ENCODE assay signal across 26 cellular contexts in the genomic region with DNA sequence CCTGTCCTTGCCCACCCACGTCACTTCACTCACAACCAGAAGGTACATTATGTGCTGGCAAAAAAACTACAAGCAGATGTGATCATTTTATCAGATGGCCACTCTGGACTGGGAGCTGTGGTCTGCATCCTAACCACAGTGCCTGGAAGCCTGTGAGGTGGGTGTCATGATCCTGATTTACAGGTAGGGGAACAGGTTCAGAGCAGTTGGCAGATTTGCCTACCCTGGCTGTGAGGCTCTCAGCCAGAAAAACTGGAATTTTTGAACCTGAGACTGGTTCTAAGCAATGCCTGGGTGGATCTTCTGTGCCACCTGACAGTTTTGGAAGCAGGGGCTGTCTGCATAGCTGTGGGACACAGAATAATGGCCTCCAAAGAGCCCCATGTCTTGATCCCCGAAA.
"Had no signal": no experiment of that assay in that cellular context is flagged by ENCODE, and none has a peak within 500 bp of the region (broad histone marks: within the 10 kb centered on the region; RNA-seq: fewer than 3 reads in every experiment).

No MANE protein-coding gene starts in this region.

- H3K4me3 ChIP-seq: esophagus muscularis mucosa, left ventricle myocardium inferior, lung, right lobe of liver, skin epidermis, tibial artery had no signal

- H3K27me3 ChIP-seq: esophagus muscularis mucosa, right lobe of liver had no signal

- H3K27ac ChIP-seq: esophagus muscularis mucosa, foreskin keratinocyte, left ventricle myocardium inferior, right lobe of liver, tibial artery had no signal

- H3K27me3 Mint-ChIP-seq: activated B cell treated with CpG ODN at 0.5 μM for 24 hours; activated CD8-positive, alpha-beta T cell treated with anti-CD3 and anti-CD28 coated beads for 36 hours; activated naive CD4-positive, alpha-beta T cell treated with anti-CD3 and anti-CD28 coated beads, Interleukin-2, amount 50 U/mL, for 24 hours; activated naive CD8-positive, alpha-beta T cell treated with anti-CD3 and anti-CD28 coated beads, Interleukin-2, amount 50 U/mL, for 24 hours; stimulated activated memory B cell treated with anti-CD40 and anti-IgM and Interleukin-4, amounts not matched to agents 10 μg/mL and 1 μg/mL and 100 μg/mL, for 72 hours; stimulated activated naive CD8-positive, alpha-beta T cell treated with anti-CD3 and anti-CD28 coated beads, Interleukin-15, amount 100 ng/mL, for 72 hours had no signal

- H3K36me3 ChIP-seq: esophagus muscularis mucosa, left ventricle myocardium inferior, right lobe of liver, tibial artery had no signal

- H3K36me3 Mint-ChIP-seq: natural killer cell had no signal

- H3K4me3 Mint-ChIP-seq: activated B cell treated with CpG ODN at 0.5 μM for 24 hours; activated CD8-positive, alpha-beta T cell treated with anti-CD3 and anti-CD28 coated beads for 36 hours; activated naive CD4-positive, alpha-beta T cell treated with anti-CD3 and anti-CD28 coated beads, Interleukin-2, amount 50 U/mL, for 24 hours; activated naive CD8-positive, alpha-beta T cell treated with anti-CD3 and anti-CD28 coated beads, Interleukin-2, amount 50 U/mL, for 24 hours; activated T-cell treated with anti-CD3 and anti-CD28 coated beads, Interleukin-2, amount 50 U/mL, for 4 hours; natural killer cell; stimulated activated memory B cell treated with anti-CD40 and anti-IgM and Interleukin-4, amounts not matched to agents 10 μg/mL and 1 μg/mL and 100 μg/mL, for 72 hours; stimulated activated naive CD8-positive, alpha-beta T cell treated with anti-CD3 and anti-CD28 coated beads, Interleukin-15, amount 100 ng/mL, for 72 hours; T-helper 1 cell treated with Interleukin-12 subunit alpha and Interleukin-12 subunit beta and Interleukin-4 antibody, amounts not matched to agents 30 μg/mL and 1 μg/mL, for 36 hours had no signal

- H3K9me3 ChIP-seq: right lobe of liver had no signal

- ATAC-seq: activated CD8-positive, alpha-beta T cell treated with anti-CD3 and anti-CD28 coated beads for 36 hours; activated naive CD8-positive, alpha-beta T cell treated with anti-CD3 and anti-CD28 coated beads, Interleukin-2, amount 50 U/mL, for 24 hours; activated T-cell treated with anti-CD3 and anti-CD28 coated beads, Interleukin-2, amount 50 U/mL, for 4 hours; foreskin keratinocyte; natural killer cell; stimulated activated naive CD8-positive, alpha-beta T cell treated with anti-CD3 and anti-CD28 coated beads, Interleukin-15, amount 100 ng/mL, for 72 hours had no signal

- DNase-seq: activated B cell treated with CpG ODN at 0.5 μM for 24 hours; activated CD4-positive, alpha-beta T cell treated with anti-CD3 and anti-CD28 coated beads, Interleukin-2, amount 50 U/mL, for 1 hour; activated CD8-positive, alpha-beta T cell treated with anti-CD3 and anti-CD28 coated beads for 36 hours; activated naive CD8-positive, alpha-beta T cell treated with anti-CD3 and anti-CD28 coated beads, Interleukin-2, amount 50 U/mL, for 24 hours; activated T-cell treated with anti-CD3 and anti-CD28 coated beads, Interleukin-2, amount 50 U/mL, for 4 hours; amygdala; caudate nucleus; cortex of kidney; foreskin keratinocyte; islet precursor cell; left ventricle myocardium inferior; mesendoderm; natural killer cell; stimulated activated CD4-positive, alpha-beta T cell treated with anti-CD3 and anti-CD28 coated beads, Interleukin-4, amount 100 ng/mL, for 24 hours; stimulated activated naive CD8-positive, alpha-beta T cell treated with anti-CD3 and anti-CD28 coated beads, Interleukin-15, amount 100 ng/mL, for 72 hours; SW 1271; T1000; tibial artery had no signal

- H3K4me1 ChIP-seq: esophagus muscularis mucosa, foreskin keratinocyte, left ventricle myocardium inferior, right lobe of liver, tibial artery had no signal

- H3K9me3 Mint-ChIP-seq: activated naive CD4-positive, alpha-beta T cell treated with anti-CD3 and anti-CD28 coated beads, Interleukin-2, amount 50 U/mL, for 24 hours; natural killer cell had no signal

- H3K4me1 Mint-ChIP-seq: activated B cell treated with CpG ODN at 0.5 μM for 24 hours; activated naive CD4-positive, alpha-beta T cell treated with anti-CD3 and anti-CD28 coated beads, Interleukin-2, amount 50 U/mL, for 24 hours had no signal

- H3K27ac Mint-ChIP-seq: activated B cell treated with CpG ODN at 0.5 μM for 24 hours; activated CD8-positive, alpha-beta T cell treated with anti-CD3 and anti-CD28 coated beads for 36 hours; activated naive CD4-positive, alpha-beta T cell treated with anti-CD3 and anti-CD28 coated beads, Interleukin-2, amount 50 U/mL, for 24 hours; activated naive CD8-positive, alpha-beta T cell treated with anti-CD3 and anti-CD28 coated beads, Interleukin-2, amount 50 U/mL, for 24 hours; activated T-helper 2 cell treated with anti-CD3 and anti-CD28 coated beads, Interferon-gamma antibody, Interleukin-2, Interleukin-4, amounts not matched to agents 10 μg/mL and 5 μg/mL and 100 μg/mL, durations not matched to agents 14 hours and 24 hours and 36 hours; stimulated activated memory B cell treated with anti-CD40 and anti-IgM and Interleukin-4, amounts not matched to agents 10 μg/mL and 1 μg/mL and 100 μg/mL, for 72 hours; stimulated activated naive CD8-positive, alpha-beta T cell treated with anti-CD3 and anti-CD28 coated beads, Interleukin-15, amount 100 ng/mL, for 72 hours; T-helper 1 cell treated with Interleukin-12 subunit alpha and Interleukin-12 subunit beta and Interleukin-4 antibody, amounts not matched to agents 30 μg/mL and 1 μg/mL, for 36 hours had no signal
